Comparison of ENCODE assay signal across 11 cellular contexts in the genomic region with DNA sequence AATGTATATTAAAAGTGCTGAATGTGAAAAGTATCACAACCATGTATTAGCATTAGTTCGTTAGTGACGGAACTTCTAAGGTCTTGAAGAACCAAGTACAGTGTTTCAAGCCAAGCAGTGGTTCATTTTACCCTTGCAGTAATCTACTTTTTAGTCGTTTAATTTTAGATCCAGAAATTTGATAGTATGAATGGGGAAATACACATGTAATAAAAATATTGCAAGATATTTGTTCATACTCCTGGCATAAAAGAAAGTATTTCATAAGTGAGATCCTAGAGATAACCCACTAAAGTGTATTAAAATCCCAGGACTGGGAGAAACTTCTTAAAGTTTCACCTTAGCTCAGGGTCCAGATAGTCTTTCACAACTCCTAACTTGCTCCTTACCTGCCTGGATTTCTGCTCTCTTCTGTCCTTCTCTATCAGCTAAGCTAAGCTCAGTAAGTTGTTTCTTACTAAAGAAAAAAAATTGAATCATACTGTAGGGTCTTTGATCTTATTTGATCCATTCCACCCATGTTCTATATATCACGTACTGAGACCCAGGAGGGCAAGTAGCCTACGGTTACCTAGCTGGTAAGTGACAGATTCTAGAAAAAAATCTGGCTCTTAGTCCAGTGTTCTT. TPM values are rescaled to one million over a fixed set of nuclear protein-coding genes. Genes with fewer than 3 reads are reported as not detected.
DNase-seq lines count a peak whose midpoint lies in the region; ATAC-seq and TF ChIP-seq lines count a peak whose summit lies in the region.
"Had no signal": no experiment of that assay in that cellular context is flagged by ENCODE, and none has a peak within 500 bp of the region (broad histone marks: within the 10 kb centered on the region; RNA-seq: fewer than 3 reads in every experiment).

No MANE protein-coding gene starts in this region.

- DNase-seq in GM23248 (peak; percentile 24), epithelial cell of proximal tubule (ENCODE audit: low read depth) (no peak), progenitor cell of endocrine pancreas (ENCODE audit: low spot score, unreplicated experiment) (no peak), AG20443 (ENCODE audit: low spot score) (no peak)
- no peak for DNase-seq in effector CD8-positive, alpha-beta T cell (lab: John Stamatoyannopoulos, UW)
- DNase-seq in activated CD8-positive, alpha-beta memory T cell treated with anti-CD3 and anti-CD28 coated beads for 24 hours, result no peak
- DNase-seq: anterior cingulate cortex, SHP77 treated with DMSO at 0.1 percent for 48 hours had no signal

- peak overlapping the region; percentile 92 for H3K4me3 Mint-ChIP-seq in progenitor cell of endocrine pancreas (ENCODE audit: low read depth)

- H3K27me3 Mint-ChIP-seq in progenitor cell of endocrine pancreas, result no peaks in the 10 kb centered on the region

- H4K20me1 ChIP-seq in GM23248 (ENCODE audit: insufficient read depth), result no peaks in the 10 kb centered on the region
- no peaks in the 10 kb centered on the region for H4K20me1 ChIP-seq in SU-DHL-6 (ENCODE audit: low read depth, low read length)

- no peak overlapping the region for H3K27ac ChIP-seq in GM23248
- no peak overlapping the region for H3K27ac ChIP-seq in SU-DHL-6 (ENCODE audit: low read depth, low read length)

- H2AFZ ChIP-seq in GM23248 (0 out of 2 replicates have a peak overlapping the region, but pooled peaks have one; percentile 99), SU-DHL-6 (ENCODE audit: low read depth, low read length, severe bottlenecking) (no peak overlapping the region)

- H3K9me3 ChIP-seq in GM23248 (ENCODE audit: low read depth) (no peaks in the 10 kb centered on the region), SU-DHL-6 (ENCODE audit: insufficient read depth, low read length) (no peaks in the 10 kb centered on the region)
- H3K9me3 ChIP-seq: HAP-1 had no signal

- no peaks in the 10 kb centered on the region for H3K9me3 Mint-ChIP-seq in progenitor cell of endocrine pancreas (ENCODE audit: low read depth)

- peaks cover 18% of the 10 kb centered on the region for H3K4me1 ChIP-seq in GM23248 (ENCODE audit: insufficient read depth)

- H3F3A ChIP-seq in GM23248 (ENCODE audit: insufficient read depth) (no peaks in the 10 kb centered on the region), SU-DHL-6 (ENCODE audit: insufficient read depth) (peaks cover 16% of the 10 kb centered on the region)

- peak overlapping the region; percentile 94 for H3K9ac ChIP-seq in GM23248
- 0 out of 2 replicates have a peak overlapping the region, but pooled peaks have one; percentile 84 for H3K9ac ChIP-seq in SU-DHL-6 (ENCODE audit: low read length)

- TF ChIP-seq CTCF in SU-DHL-6 (IDR thresholded peaks at IDR 0.05; ENCODE audit: insufficient read depth, low read length, poor library complexity, severe bottlenecking) (no peak), epithelial cell of proximal tubule (conservative IDR thresholded peaks at IDR 0.05; ENCODE audit: low read depth, low read length) (no peak), progenitor cell of endocrine pancreas (IDR thresholded peaks at IDR 0.05; ENCODE audit: unreplicated experiment) (no peak)

- no peaks in the 10 kb centered on the region for H3K9me2 ChIP-seq in GM23248 (ENCODE audit: insufficient read depth)
- no peaks in the 10 kb centered on the region for H3K9me2 ChIP-seq in SU-DHL-6 (replicated peaks; ENCODE audit: insufficient read depth, low read length)

- ATAC-seq in HG02885 (IDR thresholded peaks at IDR 0.05; ENCODE audit: poor library complexity, unreplicated experiment), result no peak

- H3K79me2 ChIP-seq in GM23248 (ENCODE audit: insufficient read depth), result peaks cover 75% of the 10 kb centered on the region
- H3K79me2 ChIP-seq in SU-DHL-6 (ENCODE audit: insufficient read depth, low read length), result peaks cover 21% of the 10 kb centered on the region; the same call in 1 of the 2 replicates

- in situ Hi-C loops in GM23248 (cut with MboI), result no loop called here

- WGBS in GM23248 (ENCODE audit: low coverage in 1 of 2, low lambda C conversion rate in 2 of 2, missing lambda C conversion rate in 2 of 2), 2 experiments, result 49 to 50% methylated on average over 5 of the region's 5 CpGs

- peaks cover 14% of the 10 kb centered on the region for H3K36me3 ChIP-seq in GM23248 (ENCODE audit: low read depth)
- H3K36me3 ChIP-seq in SU-DHL-6 (ENCODE audit: low read length), result peaks cover 11% of the 10 kb centered on the region; the same call in 1 of the 2 replicates

- peaks cover 9% of the 10 kb centered on the region for H3K36me3 Mint-ChIP-seq in progenitor cell of endocrine pancreas (ENCODE audit: insufficient read depth)

- H3K4me1 Mint-ChIP-seq in progenitor cell of endocrine pancreas (ENCODE audit: low read depth), result peaks cover 8% of the 10 kb centered on the region

- H3K27me3 ChIP-seq in GM23248 (replicated peaks; ENCODE audit: insufficient read depth) (no peaks in the 10 kb centered on the region), SU-DHL-6 (ENCODE audit: low read length) (no peaks in the 10 kb centered on the region)

- peak overlapping the region; percentile 98 for H3K4me3 ChIP-seq in GM23248
- H3K4me3 ChIP-seq in SU-DHL-6 (ENCODE audit: insufficient read depth, low read length, poor library complexity, severe bottlenecking), result no peak overlapping the region
- peak overlapping the region; percentile 73 for H3K4me3 ChIP-seq in epithelial cell of proximal tubule (ENCODE audit: low read depth, low read length)

- H3K27ac Mint-ChIP-seq in progenitor cell of endocrine pancreas, result no peak overlapping the region

- peak overlapping the region; percentile 96 for H3K4me2 ChIP-seq in GM23248 (ENCODE audit: unreplicated experiment)
- H3K4me2 ChIP-seq in SU-DHL-6 (ENCODE audit: low read depth, low read length, poor library complexity, severe bottlenecking), result peak overlapping the region; percentile 87

RNA-seq across cellular contexts. Expression of gene BCAP29, which starts 1.5 kb away (rescaled TPM):
- 138 and 222 TPM in 2 replicates for total RNA-seq in GM23248 (2014; rRNA removed; shearing (Covaris generic))
- 106 and 115 TPM in 2 replicates for polyA plus RNA-seq in GM23248 (2016; fragmentation: Nextera tagmentation; extraction: Ambion mirVana)
- total RNA-seq in epithelial cell of proximal tubule, result 53.9 and 73.5 TPM in 2 replicates
- total RNA-seq in progenitor cell of endocrine pancreas, result 34.9 and 38.5 TPM in 2 replicates

RNA-seq across cellular contexts. Expression of gene DUS4L, which starts 17.7 kb away (rescaled TPM):
- total RNA-seq in GM23248 (2014; rRNA removed; shearing (Covaris generic)), result 2.5 and 7.6 TPM in 2 replicates
- polyA plus RNA-seq in GM23248 (2016; fragmentation: Nextera tagmentation; extraction: Ambion mirVana), result 3.2 and 4.2 TPM in 2 replicates
- total RNA-seq in epithelial cell of proximal tubule (10.5 and 14.2 TPM in 2 replicates), progenitor cell of endocrine pancreas (11.4 and 16.8 TPM in 2 replicates)

RNA-seq across cellular contexts. Expression of gene COG5, which starts 17.8 kb away (rescaled TPM):
- 26.0 and 53.6 TPM in 2 replicates for total RNA-seq in GM23248 (2014; rRNA removed; shearing (Covaris generic))
- 20.7 and 22.9 TPM in 2 replicates for polyA plus RNA-seq in GM23248 (2016; fragmentation: Nextera tagmentation; extraction: Ambion mirVana)
- 23.1 and 31.4 TPM in 2 replicates for total RNA-seq in epithelial cell of proximal tubule
- total RNA-seq in progenitor cell of endocrine pancreas, result 49.0 and 49.5 TPM in 2 replicates
